In genomic region chr6:159008656-159009288, GRCh38 we compare ENCODE assay signal across 8 cellular contexts. TPM values are rescaled to one million over a fixed set of nuclear protein-coding genes. Genes with fewer than 3 reads are reported as not detected.
A peak's percentile ranks its signal among the peaks of the same experiment; 100 is the strongest.
DNase-seq lines count a peak whose midpoint lies in the region; ATAC-seq and TF ChIP-seq lines count a peak whose summit lies in the region.

No MANE protein-coding gene starts in this region.

- H3K4me2 ChIP-seq in trophoblast cell (ENCODE audit: low read length) = no peak overlapping the region

- H3K4ac ChIP-seq in trophoblast cell (ENCODE audit: low read depth, low read length) = no peak overlapping the region

- peak; percentile 38 for TF ChIP-seq CTCF in AG04450 (IDR thresholded peaks at IDR 0.05; ENCODE audit: low read depth, low read length)
- peak; percentile 52 for TF ChIP-seq CTCF in GM12864 (IDR thresholded peaks at IDR 0.05; ENCODE audit: low read depth, low read length, missing control alignments)
- TF ChIP-seq CTCF in epithelial cell of esophagus (IDR thresholded peaks at IDR 0.05; ENCODE audit: insufficient read depth, low read depth, low read length, missing control alignments) = peak; percentile 56

- ATAC-seq in HG03159 (IDR thresholded peaks at IDR 0.05; ENCODE audit: unreplicated experiment) = peak; percentile 52
- no peak for ATAC-seq in HG03469 (IDR thresholded peaks at IDR 0.05; ENCODE audit: unreplicated experiment)
- no peak for ATAC-seq in HG02840 (IDR thresholded peaks at IDR 0.05; ENCODE audit: low FRiP score, unreplicated experiment)

- POLR2A ChIA-PET in AG04450 (lab: Yijun Ruan, JAX) = no interaction called here

- no peak overlapping the region for H2BK120ac ChIP-seq in trophoblast cell (ENCODE audit: insufficient read depth, low read length, poor library complexity)

- H4K8ac ChIP-seq in trophoblast cell (ENCODE audit: low read depth, low read length) = no peak overlapping the region

- H2BK5ac ChIP-seq in trophoblast cell (ENCODE audit: low read depth, low read length, poor library complexity) = no peak overlapping the region

- H3K27ac ChIP-seq in AG04450 (ENCODE audit: low read depth, low read length) (no peak overlapping the region), trophoblast cell (ENCODE audit: low read depth, low read length) (no peak overlapping the region)

- H4K91ac ChIP-seq in trophoblast cell (ENCODE audit: low read depth, low read length) = no peak overlapping the region

- no peaks in the 10 kb centered on the region for H3K79me2 ChIP-seq in trophoblast cell (ENCODE audit: control insufficient read depth, insufficient read depth, low read length, poor library complexity)

- no peak overlapping the region for H3K9ac ChIP-seq in trophoblast cell (ENCODE audit: low read length)

- no peaks in the 10 kb centered on the region for H3K79me1 ChIP-seq in trophoblast cell (ENCODE audit: low read length)

- H3K27me3 ChIP-seq in AG04450 (ENCODE audit: control insufficient read depth, insufficient read depth, low read length) (no peaks in the 10 kb centered on the region), trophoblast cell (ENCODE audit: insufficient read depth, low read length) (no peaks in the 10 kb centered on the region)

- CTCF ChIA-PET in AG04450 (lab: Charles Lee) = interaction anchor here (1.0 to 7.1 kb wide), 9 partner anchors 8 to 303 kb away, joined by 3 to 54 read pairs (median 5); partner anchors contain the start of gene RSPH3

- H3K36me3 ChIP-seq in trophoblast cell (ENCODE audit: control insufficient read depth in 1 of 2, insufficient read depth in 2 of 2, low read length in 2 of 2) = no peaks in the 10 kb centered on the region

- H2AK5ac ChIP-seq in trophoblast cell (ENCODE audit: low read length) = no peak overlapping the region

- DNase-seq in AG04450 (ENCODE audit: low read depth, low spot score) (no peak), GM12864 (ENCODE audit: low read depth) (no peak), SK-MEL-5 (ENCODE audit: low read depth, low spot score) (peak; percentile 53), epithelial cell of esophagus (ENCODE audit: low read depth) (peak; percentile 68), trophoblast cell (peak; percentile 3 to 79)

- WGBS in trophoblast cell (ENCODE audit: extremely low coverage, insufficient coverage, insufficient read length) = no CpG with 5 or more reads among the region's 10 CpGs

- H2AFZ ChIP-seq in trophoblast cell (ENCODE audit: insufficient read depth, low read length, poor library complexity) = no peak overlapping the region

- H2BK12ac ChIP-seq in trophoblast cell (ENCODE audit: low read length) = no peak overlapping the region

- peaks cover 0 to 2% of the 10 kb centered on the region in 2 experiments for H3K4me1 ChIP-seq in trophoblast cell (ENCODE audit: control insufficient read depth in 1 of 2, insufficient read depth in 2 of 2, low read length in 2 of 2)

- H3K4me3 ChIP-seq in AG04450 (ENCODE audit: low read depth, low read length) (no peak overlapping the region), GM12864 (ENCODE audit: low read depth, low read length) (peak overlapping the region; percentile 44), epithelial cell of esophagus (ENCODE audit: low read length) (no peak overlapping the region), trophoblast cell (ENCODE audit: low read depth, low read length) (no peak overlapping the region)

- H3K18ac ChIP-seq in trophoblast cell (ENCODE audit: low read length) = no peak overlapping the region

- in situ Hi-C loops in SK-MEL-5 (cut with HindIII; ENCODE audit: low pct_unique_long_range_greater_than_20kb, low sequenced_read_pairs) = no loop called here

- H3K9me3 ChIP-seq in AG04450 (ENCODE audit: control insufficient read depth, insufficient read depth, low read length) (no peaks in the 10 kb centered on the region), trophoblast cell (ENCODE audit: insufficient read depth, low read depth, low read length) (no peaks in the 10 kb centered on the region)

- no peak overlapping the region for H3K14ac ChIP-seq in trophoblast cell (ENCODE audit: low read length)

- H4K12ac ChIP-seq in trophoblast cell (ENCODE audit: low read depth, low read length) = no peak overlapping the region

- no peak overlapping the region for H3K23ac ChIP-seq in trophoblast cell (ENCODE audit: low read length)

RNA-seq across cellular contexts. Expression of gene RSPH3, which starts 8.8 kb away (rescaled TPM):
- polyA plus RNA-seq in AG04450 (2011; rRNA removed) = 1.6 and 2.0 TPM in 2 replicates
- 1.9 and 4.3 TPM in 2 replicates for polyA minus RNA-seq in AG04450 (2011; rRNA and poly(A)+ RNA removed)
- total RNA-seq in SK-MEL-5 (2014; rRNA removed; shearing (Covaris generic)) = 1.8 and 3.5 TPM in 2 replicates
- polyA plus RNA-seq in SK-MEL-5 (2015; cell fraction: cytosol; rRNA removed) = 3.7 and 4.4 TPM in 2 replicates
- polyA plus RNA-seq in SK-MEL-5 (2015; cell fraction: nucleus; rRNA removed) = 0.89 and 2.3 TPM in 2 replicates
- 4.8 and 4.9 TPM in 2 replicates for polyA plus RNA-seq in trophoblast cell (2013)

RNA-seq across cellular contexts. Expression of gene TAGAP, which starts 36.0 kb away (rescaled TPM):
- polyA plus RNA-seq in AG04450 (2011; rRNA removed) = not detected in 2 replicates
- not detected in 2 replicates for polyA minus RNA-seq in AG04450 (2011; rRNA and poly(A)+ RNA removed)
- total RNA-seq in SK-MEL-5 (2014; rRNA removed; shearing (Covaris generic)) = 0.03 TPM in 1 of 2 replicates, not detected in the other
- polyA plus RNA-seq in SK-MEL-5 (2015; cell fraction: cytosol; rRNA removed) = 0.18 and 0.33 TPM in 2 replicates
- 0.68 TPM in 1 of 2 replicates, not detected in the other for polyA plus RNA-seq in SK-MEL-5 (2015; cell fraction: nucleus; rRNA removed)
- polyA plus RNA-seq in trophoblast cell (2013) = not detected in 2 replicates

Comparison
In these comparisons a context has a peak if more than half of its experiments do, and no peak if none do; other contexts are left out.
1. DNase-seq: peak in SK-MEL-5 (single experiment), epithelial cell of esophagus (single experiment) and trophoblast cell (2 of 2); none in AG04450 (single experiment) and GM12864 (single experiment).
2. Peak in every context shown above with its lines, with median percentiles within 50 percentile points of each other: CTCF ChIP-seq.